Comparison of ENCODE assay signal across 1 cellular context in the genomic region with DNA sequence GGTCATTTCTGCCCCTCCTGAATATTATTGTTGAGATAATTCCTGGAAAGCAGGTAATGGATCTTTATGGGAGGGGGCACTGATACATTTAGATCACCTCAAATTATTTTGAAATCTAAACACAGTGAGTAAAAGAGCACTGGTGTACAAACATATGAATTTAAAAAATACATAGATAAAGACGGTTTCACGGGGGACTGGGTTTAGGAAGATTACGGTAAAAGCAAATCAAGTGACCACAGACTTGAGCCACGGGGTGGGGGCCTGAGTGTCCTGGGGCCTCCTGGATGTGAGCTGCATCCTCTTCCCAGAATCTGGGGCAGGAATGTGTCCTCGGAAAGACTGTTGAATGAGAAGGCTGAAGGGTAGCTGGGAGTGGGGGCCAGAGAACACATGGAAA.
TF ChIP-seq lines count a peak whose summit lies in the region.

No MANE protein-coding gene starts in this region.

TF ChIP-seq in H1, 55 proteins besides CTCF, POLR2A, EP300 and RAD21:
- TF ChIP-seq ZNF274 (IDR thresholded peaks at IDR 0.05; ENCODE audit: borderline replicate concordance, extremely low read depth, low read length) (no peak), SIN3A (conservative IDR thresholded peaks at IDR 0.05 in 1 of 2, IDR thresholded peaks at IDR 0.05 in 1 of 2; ENCODE audit: low read depth in 1 of 2, low read length in 2 of 2) (no peak), MAFK (IDR thresholded peaks at IDR 0.05; ENCODE audit: low read depth, low read length) (peak; percentile 23; the same call in 1 of the 2 replicates), RXRA (IDR thresholded peaks at IDR 0.05; ENCODE audit: insufficient read depth, low read depth, low read length) (no peak), POLR2AphosphoS5 (IDR thresholded peaks at IDR 0.05; ENCODE audit: low read depth, low read length) (no peak), EZH2 (IDR thresholded peaks at IDR 0.05; ENCODE audit: low read depth, low read length, severe bottlenecking) (no peak), CHD7 (IDR thresholded peaks at IDR 0.05; ENCODE audit: insufficient replicate concordance, low read length) (peak; percentile 99), BRCA1 (IDR thresholded peaks at IDR 0.05; ENCODE audit: low read depth, low read length) (no peak), SP2 (IDR thresholded peaks at IDR 0.05; ENCODE audit: low read length) (no peak), YY1 (IDR thresholded peaks at IDR 0.05; ENCODE audit: low read depth, low read length) (no peak), ATF3 (IDR thresholded peaks at IDR 0.05; ENCODE audit: insufficient read depth, low read depth, low read length) (no peak), RNF2 (IDR thresholded peaks at IDR 0.05; ENCODE audit: borderline replicate concordance, low read depth, low read length, missing control alignments, poor library complexity, severe bottlenecking) (no peak)
- TF ChIP-seq, protein P1, sequence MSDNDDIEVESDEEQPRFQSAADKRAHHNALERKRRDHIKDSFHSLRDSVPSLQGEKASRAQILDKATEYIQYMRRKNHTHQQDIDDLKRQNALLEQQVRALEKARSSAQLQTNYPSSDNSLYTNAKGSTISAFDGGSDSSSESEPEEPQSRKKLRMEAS (IDR thresholded peaks at IDR 0.05) = no peak
